In the genomic region with DNA sequence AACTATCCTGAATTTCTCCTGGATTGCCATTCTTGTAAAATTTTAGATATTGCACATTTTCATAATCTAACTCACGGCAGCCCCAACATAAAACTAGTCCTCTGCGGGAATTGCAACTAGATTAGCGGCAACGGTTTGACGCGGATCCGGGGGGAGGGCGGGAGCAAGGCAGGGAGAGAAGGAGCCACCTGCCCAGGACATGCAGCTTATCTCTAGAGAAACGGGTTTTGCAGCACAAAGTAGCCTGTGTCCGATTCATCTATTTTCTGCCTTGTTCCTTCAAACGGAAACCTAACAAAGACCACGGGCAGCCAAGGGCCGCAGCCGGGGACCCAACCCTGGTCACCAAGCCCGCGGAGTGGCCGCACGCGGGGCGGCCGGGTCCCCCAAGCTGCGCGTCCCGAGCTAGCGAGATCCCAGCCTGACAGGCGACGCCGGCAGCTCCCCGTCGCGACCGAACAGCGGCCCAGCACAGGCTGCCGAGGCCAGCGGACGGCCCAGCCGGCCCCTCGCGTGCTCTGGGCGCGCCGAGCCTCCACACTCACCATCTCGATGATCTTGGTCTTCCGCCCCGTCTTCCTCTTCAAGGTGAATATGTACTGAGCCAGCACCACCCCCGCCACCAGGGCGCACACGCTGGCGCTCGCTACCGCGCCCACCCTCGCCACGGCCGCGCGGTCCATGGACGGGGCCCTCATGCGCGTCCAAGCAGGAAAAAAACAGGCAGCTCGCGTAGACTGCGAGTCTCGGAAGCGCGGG, we compare ENCODE assay signal across 8 cellular contexts. TPM values are rescaled to one million over a fixed set of nuclear protein-coding genes. Genes with fewer than 3 reads are reported as not detected.
DNase-seq lines count a peak whose midpoint lies in the region; ATAC-seq and TF ChIP-seq lines count a peak whose summit lies in the region.

TSS of gene NT5C3A (minus strand) at position 754 of the 759 bp plus-strand sequence. CDS start at position 683, 71 bp downstream.

- peaks cover 13% of the 10 kb centered on the region; the same call in 1 of the 2 replicates for H4K20me1 ChIP-seq in PC-9 (ENCODE audit: insufficient read depth)

- H3K4me1 ChIP-seq in CD4-positive, CD25-positive, alpha-beta regulatory T cell (ENCODE audit: control insufficient read depth, insufficient read depth, low read length, poor library complexity, severe bottlenecking), result peaks cover 47% of the 10 kb centered on the region
- H3K4me1 ChIP-seq in PC-9 (replicated peaks; ENCODE audit: insufficient read depth) (peaks cover 21% of the 10 kb centered on the region), right cardiac atrium (ENCODE audit: control insufficient read depth, insufficient read depth, low read length) (peaks cover 2% of the 10 kb centered on the region), psoas muscle (peaks cover 16% of the 10 kb centered on the region)

- H3K9me3 Mint-ChIP-seq in CD4-positive, CD25-positive, alpha-beta regulatory T cell, result peaks cover 0 to 11% (median 3%) of the 10 kb centered on the region in 7 donors

- peak within 1 kb of the TSS; percentile 89 for H3K4me2 ChIP-seq in PC-9

- intact Hi-C loops in PC-9 (cut with micrococcal nuclease; ENCODE audit: unreplicated experiment), result loop anchor here (2.0 to 5.0 kb wide), 4 partner anchors 21 to 120 kb away; partner anchors contain the start of gene RP9
- intact Hi-C loops in right cardiac atrium (cut with DNase I), result no loop called here
- intact Hi-C loops in psoas muscle (cut with DNase I), result loop anchor here (5.0 kb wide), 3 partner anchors 45 to 170 kb away; partner anchors contain the start of genes KBTBD2 (in 1 of the 2) and RP9 (in 1 of the 2)

- CTCF ChIA-PET in PC-9 (lab: Charles Lee), result interaction anchor here (1.6 kb wide), 1 partner anchor 45 kb away, joined by 4 read pairs; no protein-coding TSS in a partner anchor

- H3K4me3 Mint-ChIP-seq in CD4-positive, CD25-positive, alpha-beta regulatory T cell, result peak within 1 kb of the TSS; percentile 91 to 98 (median 97)

- TSS peak; percentile 41 for BruUV-seq in PC-9 (replicated peaks; lab: Mats Ljungman, UMichigan)

- ATAC-seq in CD4-positive, CD25-positive, alpha-beta regulatory T cell (ENCODE audit: low read depth in 2 of 2), result peak; percentile 49 to 50
- ATAC-seq in GM19035 (IDR thresholded peaks at IDR 0.05; ENCODE audit: unreplicated experiment) (peak; percentile 44), HG03175 (IDR thresholded peaks at IDR 0.05; ENCODE audit: unreplicated experiment) (peak; percentile 43), right cardiac atrium (peak; percentile 62 to 71), psoas muscle (peak; percentile 54 to 65 (median 57)), GM18520 (IDR thresholded peaks at IDR 0.05; ENCODE audit: unreplicated experiment) (no peak)

- peaks cover 50% of the 10 kb centered on the region for H3K79me2 ChIP-seq in PC-9 (ENCODE audit: low read depth)

- peaks cover 12% of the 10 kb centered on the region for H3K36me3 Mint-ChIP-seq in CD4-positive, CD25-positive, alpha-beta regulatory T cell

- H3K36me3 ChIP-seq in CD4-positive, CD25-positive, alpha-beta regulatory T cell (ENCODE audit: control insufficient read depth, insufficient read depth, low read length), result no peaks in the 10 kb centered on the region
- H3K36me3 ChIP-seq in PC-9 (ENCODE audit: low read depth) (0 out of 2 replicates have a peak, but pooled peaks cover 5% of the 10 kb centered on the region), psoas muscle (ENCODE audit: insufficient read depth in 1 of 2, low read depth in 1 of 2) (no peaks in the 10 kb centered on the region)

- WGBS in right cardiac atrium, result under 1% methylated on average over 66 of the region's 66 CpGs
- 0% methylated on average over 55 to 66 of the region's 66 CpGs for WGBS in psoas muscle, 3 donors

- peaks cover 13% of the 10 kb centered on the region for H3F3A ChIP-seq in PC-9 (ENCODE audit: insufficient read depth, low read depth)

- H3K4me3 ChIP-seq in CD4-positive, CD25-positive, alpha-beta regulatory T cell (ENCODE audit: low read depth, low read length), result peak within 1 kb of the TSS; percentile 82
- H3K4me3 ChIP-seq in PC-9 (peak within 1 kb of the TSS; percentile 80), right cardiac atrium (ENCODE audit: low read length) (peak within 1 kb of the TSS; percentile 89), psoas muscle (peak within 1 kb of the TSS; percentile 96)

- no peak for TF ChIP-seq CTCF in PC-9 (conservative IDR thresholded peaks at IDR 0.05)
- no peak for TF ChIP-seq CTCF in psoas muscle (IDR thresholded peaks at IDR 0.05)

- peaks cover 13% of the 10 kb centered on the region for H3K27me3 Mint-ChIP-seq in CD4-positive, CD25-positive, alpha-beta regulatory T cell

- peaks cover 6 to 11% of the 10 kb centered on the region in 2 experiments for H3K9me3 ChIP-seq in CD4-positive, CD25-positive, alpha-beta regulatory T cell (ENCODE audit: control insufficient read depth in 2 of 2, low read length in 2 of 2)
- H3K9me3 ChIP-seq in PC-9 (ENCODE audit: insufficient read depth, low read depth) (peaks cover 11% of the 10 kb centered on the region; the same call in 1 of the 2 replicates), right cardiac atrium (ENCODE audit: control insufficient read depth, low read length) (no peaks in the 10 kb centered on the region), psoas muscle (peaks cover 13% of the 10 kb centered on the region)

- H3K27ac Mint-ChIP-seq in CD4-positive, CD25-positive, alpha-beta regulatory T cell, result peak within 1 kb of the TSS; percentile 94 to 97 (median 97)

- H3K9me2 ChIP-seq in PC-9 (ENCODE audit: insufficient read depth), result no peaks in the 10 kb centered on the region

- peaks cover 27 to 59% (median 40%) of the 10 kb centered on the region in 4 donors for H3K4me1 Mint-ChIP-seq in CD4-positive, CD25-positive, alpha-beta regulatory T cell

- peak within 1 kb of the TSS; percentile 87 for H3K27ac ChIP-seq in CD4-positive, CD25-positive, alpha-beta regulatory T cell (ENCODE audit: insufficient read depth, low read length, poor library complexity, severe bottlenecking)
- H3K27ac ChIP-seq in PC-9, result peak within 1 kb of the TSS; percentile 53
- peak within 1 kb of the TSS; percentile 98 for H3K27ac ChIP-seq in right cardiac atrium (ENCODE audit: low read length)
- H3K27ac ChIP-seq in psoas muscle, result peak within 1 kb of the TSS; percentile 96

- POLR2A ChIA-PET in PC-9 (lab: Charles Lee; ENCODE audit: unreplicated experiment), result interaction anchor here (0.5 to 0.9 kb wide), 5 partner anchors 91 to 1816 kb away, joined by 3 to 7 read pairs (median 3); partner anchors contain the start of gene KBTBD2

- DNase-seq in CD4-positive, CD25-positive, alpha-beta regulatory T cell, result peak in 2 of 3 donors; percentile 25 to 45
- DNase-seq in PC-9, result peak; percentile 41 to 47
- peak; percentile 23 for DNase-seq in amniotic epithelial cell (ENCODE audit: low read depth)
- peak in 2 of 3 donors; percentile 46 to 80 for DNase-seq in right cardiac atrium
- DNase-seq in psoas muscle, result peak in 1 of 2 donors; percentile 15

- peaks cover 7% of the 10 kb centered on the region for H3K27me3 ChIP-seq in CD4-positive, CD25-positive, alpha-beta regulatory T cell (ENCODE audit: control insufficient read depth, insufficient read depth, low read length)
- H3K27me3 ChIP-seq in PC-9 (ENCODE audit: insufficient read depth, low read depth) (no peaks in the 10 kb centered on the region), right cardiac atrium (ENCODE audit: control insufficient read depth, insufficient read depth) (no peaks in the 10 kb centered on the region), psoas muscle (ENCODE audit: insufficient read depth in 3 of 3, low read length in 2 of 3) (no peaks in the 10 kb centered on the region)

- peak within 1 kb of the TSS; percentile 97 for H2AFZ ChIP-seq in PC-9

RNA-seq across cellular contexts. Expression of gene NT5C3A, which starts in this region (rescaled TPM):
- total RNA-seq in CD4-positive, CD25-positive, alpha-beta regulatory T cell, result 61.7 TPM
- 10 to 100 TPM; 55.1 to 74.0 (median 61.3) TPM for polyA plus RNA-seq in CD4-positive, CD25-positive, alpha-beta regulatory T cell
- 43.8 and 60.4 TPM in 2 replicates for total RNA-seq in PC-9 (2021)
- 10 to 100 TPM; 13.9 to 21.9 (median 17.4) TPM for total RNA-seq in right cardiac atrium
- polyA plus RNA-seq in right cardiac atrium, result 12.8 TPM
- total RNA-seq in psoas muscle, result 10 to 100 TPM; 34.4 to 47.2 (median 42.5) TPM
- polyA plus RNA-seq in psoas muscle, result 100 to 1,000 TPM in 1 of 3 donors, 10 to 100 TPM in 2; 17.6 to 108 (median 57.3) TPM

Comparison
In these comparisons a context has a peak if more than half of its experiments do, and no peak if none do; other contexts are left out.
1. intact Hi-C loops: an anchor here in PC-9 (2.0 to 5.0 kb wide) and psoas muscle (5.0 kb wide); none called in right cardiac atrium.